ENCODE assay signal across 9 cellular contexts in genomic region chr2:165016772-165017411, GRCh38.
DNase-seq lines count a peak whose midpoint lies in the region; ATAC-seq and TF ChIP-seq lines count a peak whose summit lies in the region.
"Had no signal": no experiment of that assay in that cellular context is flagged by ENCODE, and none has a peak within 500 bp of the region (broad histone marks: within the 10 kb centered on the region; RNA-seq: fewer than 3 reads in every experiment).

No MANE protein-coding gene starts in this region.

- H3K4me2 ChIP-seq in DOHH2 (ENCODE audit: low read length) = no peak overlapping the region

- H3F3A ChIP-seq in DOHH2 (ENCODE audit: control insufficient read depth, insufficient read depth) = no peaks in the 10 kb centered on the region

- no peaks in the 10 kb centered on the region for H3K9me2 ChIP-seq in DOHH2 (replicated peaks; ENCODE audit: control insufficient read depth, low read length)

- H3K27me3 ChIP-seq in DOHH2 (ENCODE audit: control insufficient read depth, low read length) (no peaks in the 10 kb centered on the region), lower lobe of right lung (ENCODE audit: low read depth) (no peaks in the 10 kb centered on the region)

- H3K9me3 ChIP-seq in DOHH2 (ENCODE audit: control insufficient read depth, insufficient read depth, low read length) (no peaks in the 10 kb centered on the region), lower lobe of right lung (no peaks in the 10 kb centered on the region)

- H3K27ac Mint-ChIP-seq in central memory CD8-positive, alpha-beta T cell (ENCODE audit: low read depth) = no peak overlapping the region
- H3K27ac Mint-ChIP-seq: activated naive CD8-positive, alpha-beta T cell had no signal

- H3K4me1 Mint-ChIP-seq in central memory CD8-positive, alpha-beta T cell = no peaks in the 10 kb centered on the region

- H3K9me3 Mint-ChIP-seq in central memory CD8-positive, alpha-beta T cell = peaks cover 6% of the 10 kb centered on the region

- H3K79me2 ChIP-seq in DOHH2 (ENCODE audit: control insufficient read depth, low read length) = no peaks in the 10 kb centered on the region

- intact Hi-C loops in lower lobe of right lung (cut with DNase I) = loop anchor here (10.0 kb wide), 1 partner anchor 188 kb away; the partner anchor contains the start of gene SCN3A

- H3K4me1 ChIP-seq in DOHH2 (ENCODE audit: control insufficient read depth, low read length) (no peaks in the 10 kb centered on the region), lower lobe of right lung (peaks cover 3% of the 10 kb centered on the region)

- H3K27ac ChIP-seq in DOHH2 (ENCODE audit: low read depth, low read length) = no peak overlapping the region
- no peak overlapping the region for H3K27ac ChIP-seq in lower lobe of right lung

- TF ChIP-seq CTCF in DOHH2 (IDR thresholded peaks at IDR 0.05; ENCODE audit: low read depth, low read length, poor library complexity, severe bottlenecking) (peak; percentile 66), lower lobe of right lung (IDR thresholded peaks at IDR 0.05) (peak; percentile 45)

- DNase-seq in NCI-H82 treated with DMSO at 0.1 percent for 48 hours (lab: John Stamatoyannopoulos, UW; ENCODE audit: unreplicated experiment) (peak; percentile 45), lower lobe of right lung (no peak), NCI-H187 (lab: John Stamatoyannopoulos, UW) (no peak), NCI-H69 (lab: John Stamatoyannopoulos, UW) (no peak)
- DNase-seq in central memory CD8-positive, alpha-beta T cell (ENCODE audit: low spot score in 2 of 2) = no peak

- no peaks in the 10 kb centered on the region for H4K20me1 ChIP-seq in DOHH2 (ENCODE audit: control insufficient read depth, insufficient read depth, low read depth, low read length)

- ATAC-seq in GM19438 (IDR thresholded peaks at IDR 0.05; ENCODE audit: low read depth, unreplicated experiment) = peak; percentile 51
- ATAC-seq in HG03442 (IDR thresholded peaks at IDR 0.05; ENCODE audit: unreplicated experiment) = peak; percentile 56
- ATAC-seq in central memory CD8-positive, alpha-beta T cell (replicated peaks; ENCODE audit: extremely low read depth, poor library complexity, severe bottlenecking) = peak; percentile 28
- peak; percentile 66 to 72 for ATAC-seq in lower lobe of right lung

- H3K36me3 Mint-ChIP-seq in central memory CD8-positive, alpha-beta T cell (ENCODE audit: insufficient read depth) = peaks cover 2% of the 10 kb centered on the region
- H3K36me3 Mint-ChIP-seq: activated naive CD8-positive, alpha-beta T cell had no signal

- H3K4me3 ChIP-seq in DOHH2 (ENCODE audit: low read length) (no peak overlapping the region), lower lobe of right lung (no peak overlapping the region)

- H3K36me3 ChIP-seq in DOHH2 (ENCODE audit: control insufficient read depth, low read length) (no peaks in the 10 kb centered on the region), lower lobe of right lung (no peaks in the 10 kb centered on the region)

- no peak overlapping the region for H3K4me3 Mint-ChIP-seq in central memory CD8-positive, alpha-beta T cell
- H3K4me3 Mint-ChIP-seq: activated naive CD8-positive, alpha-beta T cell had no signal

- H3K27me3 Mint-ChIP-seq in central memory CD8-positive, alpha-beta T cell = no peaks in the 10 kb centered on the region
